ENCODE assay signal across 20 cellular contexts in genomic region chr1:163596541-163597258, GRCh38.
A peak's percentile ranks its signal among the peaks of the same experiment; 100 is the strongest.
DNase-seq lines count a peak whose midpoint lies in the region; ATAC-seq, FAIRE-seq and TF ChIP-seq lines count a peak whose summit lies in the region.
"Had no signal": no experiment of that assay in that cellular context is flagged by ENCODE, and none has a peak within 500 bp of the region (broad histone marks: within the 10 kb centered on the region; RNA-seq: fewer than 3 reads in every experiment).

No MANE protein-coding gene starts in this region.

- H2BK120ac ChIP-seq in H1 (replicated peaks; ENCODE audit: low read depth, low read length), result peak overlapping the region; percentile 69

- no peak overlapping the region for H4K91ac ChIP-seq in H1 (replicated peaks; ENCODE audit: insufficient read length, low read length)

- H3K36me3 Mint-ChIP-seq in nephron progenitor cell (ENCODE audit: low read depth), result peaks cover 5% of the 10 kb centered on the region
- H3K36me3 Mint-ChIP-seq: activated CD4-positive, alpha-beta memory T cell treated with anti-CD3 and anti-CD28 coated beads for 36 hours had no signal

- CTCF ChIA-PET in H1 (lab: Charles Lee; ENCODE audit: partially characterized antibody), result interaction anchor here (0.9 kb wide), 1 partner anchor 17 kb away, joined by 4 read pairs; no protein-coding TSS in a partner anchor

- H3K23me2 ChIP-seq in H1 (ENCODE audit: low read depth, low read length), result no peaks in the 10 kb centered on the region

- no peak overlapping the region for H3K14ac ChIP-seq in H1 (ENCODE audit: insufficient read length)

- H3K23ac ChIP-seq in H1 (ENCODE audit: insufficient read length), result no peak overlapping the region

- H3K4me2 ChIP-seq in H1 (ENCODE audit: insufficient read depth in 1 of 2, low read depth in 2 of 2, low read length in 2 of 2), result peak overlapping the region; percentile 28 to 40

- no peak overlapping the region for H4K8ac ChIP-seq in H1 (ENCODE audit: extremely low read depth, insufficient read depth, low read length)

- no peak overlapping the region for H3K9ac ChIP-seq in H1 (replicated peaks in 1 of 4; ENCODE audit: extremely low read depth in 1 of 4, low read depth in 3 of 4, low read length in 3 of 4)

- TF ChIP-seq CTCF in H1 (IDR thresholded peaks at IDR 0.05; ENCODE audit: control extremely low read depth in 1 of 3, insufficient read depth in 1 of 3, low read depth in 1 of 3, low read length in 3 of 3), result no peak
- TF ChIP-seq CTCF in nephron progenitor cell (IDR thresholded peaks at IDR 0.05), result no peak
- TF ChIP-seq CTCF in left ventricle myocardium inferior (IDR thresholded peaks at IDR 0.05; ENCODE audit: borderline replicate concordance), result no peak

- peak overlapping the region; percentile 8 for H3K27ac Mint-ChIP-seq in nephron progenitor cell
- H3K27ac Mint-ChIP-seq: activated CD4-positive, alpha-beta memory T cell treated with anti-CD3 and anti-CD28 coated beads for 36 hours had no signal

- peak; percentile 25 for DNase-seq in DMS79 treated with DMSO at 0.1 percent for 48 hours (lab: John Stamatoyannopoulos, UW)
- DNase-seq in NCI-H510A (lab: John Stamatoyannopoulos, UW), result peak; percentile 31
- DNase-seq in H1 (ENCODE audit: low read depth in 1 of 2, low spot score in 2 of 2), result peak in 1 of 2 experiments; percentile 17
- no peak for DNase-seq in nephron progenitor cell
- DNase-seq in left ventricle myocardium inferior, result no peak
- DNase-seq in HTR-8/SVneo (ENCODE audit: insufficient read length, low spot score), result no peak
- DNase-seq: activated CD4-positive, alpha-beta memory T cell treated with anti-CD3 and anti-CD28 coated beads for 36 hours; activated naive CD4-positive, alpha-beta T cell treated with Interleukin-2 at 50 U/mL for 16 hours; amygdala; dermis blood vessel endothelial cell; gastrocnemius medialis; H7; NCI-H1417 treated with DMSO at 0.1 percent for 48 hours; right lobe of liver; stimulated activated naive CD4-positive, alpha-beta T cell had no signal

- peaks cover 0 to 6% (median 2%) of the 10 kb centered on the region in 4 experiments; a peak in 3 of 8 replicates for H3K36me3 ChIP-seq in H1 (ENCODE audit: control insufficient read depth in 2 of 4, insufficient read depth in 4 of 4, low read length in 3 of 4)
- no peaks in the 10 kb centered on the region for H3K36me3 ChIP-seq in left ventricle myocardium inferior
- H3K36me3 ChIP-seq: cardiac muscle cell, gastrocnemius medialis, right lobe of liver had no signal

- no peak overlapping the region for H3K56ac ChIP-seq in H1 (replicated peaks; ENCODE audit: insufficient read length, low read depth, low read length)

- H2AK5ac ChIP-seq in H1 (ENCODE audit: low read depth, low read length), result no peak overlapping the region

- peak; percentile 93 for FAIRE-seq in H1 (lab: Jason Lieb, UNC)
- no peak for FAIRE-seq in HTR-8/SVneo (lab: Jason Lieb, UNC)
- FAIRE-seq: GM19239 had no signal

- no peak overlapping the region for H3K4ac ChIP-seq in H1 (replicated peaks; ENCODE audit: insufficient read length, low read depth, low read length)

- no peak for TF ChIP-seq POLR2A in H1 (IDR thresholded peaks at IDR 0.05; ENCODE audit: control extremely low read depth in 1 of 2, low read depth in 2 of 2, low read length in 2 of 2)

- H4K5ac ChIP-seq in H1 (ENCODE audit: insufficient read length, low read depth, low read length), result peak overlapping the region; percentile 18

- intact Hi-C loops in left ventricle myocardium inferior (cut with micrococcal nuclease), result no loop called here

- H3K79me1 ChIP-seq in H1 (ENCODE audit: low read depth, low read length), result no peaks in the 10 kb centered on the region

- H4K20me1 ChIP-seq in H1 (replicated peaks in 1 of 2; ENCODE audit: control insufficient read depth in 1 of 2, insufficient read depth in 2 of 2, low read length in 2 of 2), result no peaks in the 10 kb centered on the region

- WGBS in H1 (ENCODE audit: extremely low coverage in 1 of 2, insufficient coverage in 1 of 2, insufficient read length in 1 of 2, insufficient replicate concordance in 2 of 2, low coverage in 1 of 2, low lambda C conversion rate in 2 of 2, missing lambda C conversion rate in 1 of 2), 2 experiments, result 4% methylated on average over 5 of the region's 5 CpGs; no CpG with 5 or more reads in 1 of the 2 experiments

- H3K9me3 ChIP-seq in H1 (ENCODE audit: insufficient read depth in 2 of 2, low read depth in 1 of 2, low read length in 1 of 2) (peaks cover 4 to 16% of the 10 kb centered on the region in 2 experiments; a peak in 3 of 4 replicates), left ventricle myocardium inferior (replicated peaks) (no peaks in the 10 kb centered on the region)
- H3K9me3 ChIP-seq: gastrocnemius medialis, right lobe of liver had no signal

- no peaks in the 10 kb centered on the region for H3K27me3 Mint-ChIP-seq in nephron progenitor cell (ENCODE audit: low read depth, poor library complexity)
- H3K27me3 Mint-ChIP-seq: activated CD4-positive, alpha-beta memory T cell treated with anti-CD3 and anti-CD28 coated beads for 36 hours had no signal

- H2BK15ac ChIP-seq in H1 (ENCODE audit: low read length), result no peak overlapping the region

- peaks cover 6% of the 10 kb centered on the region for H3K4me1 Mint-ChIP-seq in nephron progenitor cell

- no peak overlapping the region; the same call in 1 of the 2 replicates for H2BK12ac ChIP-seq in H1 (ENCODE audit: low read depth, low read length)

- H3K4me3 ChIP-seq in H1 (ENCODE audit: extremely low read depth in 1 of 4, insufficient read depth in 2 of 4, low read depth in 3 of 4, low read length in 4 of 4), result peak overlapping the region in 1 of 4 experiments; percentile 40; a peak in 3 of 8 replicates
- no peak overlapping the region for H3K4me3 ChIP-seq in left ventricle myocardium inferior
- H3K4me3 ChIP-seq: cardiac muscle cell, gastrocnemius medialis, right lobe of liver had no signal

- H3K18ac ChIP-seq in H1 (ENCODE audit: extremely low read depth, low read length), result peak overlapping the region; percentile 40

- H3K27me3 ChIP-seq in H1 (replicated peaks in 1 of 4; ENCODE audit: control insufficient read depth in 3 of 4, extremely low read depth in 1 of 4, insufficient read depth in 3 of 4, low read length in 3 of 4) (no peaks in the 10 kb centered on the region), left ventricle myocardium inferior (ENCODE audit: low read depth) (no peaks in the 10 kb centered on the region)
- H3K27me3 ChIP-seq: cardiac muscle cell, gastrocnemius medialis, right lobe of liver had no signal

- no peaks in the 10 kb centered on the region for H3K9me3 Mint-ChIP-seq in nephron progenitor cell

- no peak overlapping the region for H3K4me3 Mint-ChIP-seq in nephron progenitor cell
- H3K4me3 Mint-ChIP-seq: activated CD4-positive, alpha-beta memory T cell treated with anti-CD3 and anti-CD28 coated beads for 36 hours had no signal

- peak overlapping the region; percentile 91; the same call in 1 of the 2 replicates for H2BK5ac ChIP-seq in H1 (ENCODE audit: low read depth, low read length)

- H2AFZ ChIP-seq in H1 (ENCODE audit: low read length), result no peak overlapping the region

- 0 out of 2 replicates have a peak overlapping the region, but pooled peaks have one; percentile 61 for H2BK20ac ChIP-seq in H1 (ENCODE audit: low read length)

- H3K27ac ChIP-seq in H1 (ENCODE audit: low read depth, low read length) (peak overlapping the region; percentile 57), left ventricle myocardium inferior (replicated peaks) (no peak overlapping the region)
- H3K27ac ChIP-seq: cardiac muscle cell, gastrocnemius medialis, right lobe of liver had no signal

- H3K4me1 ChIP-seq in H1 (replicated peaks in 1 of 4; ENCODE audit: control insufficient read depth in 3 of 4, insufficient read depth in 4 of 4, low read length in 3 of 4) (peaks cover 0 to 5% (median 2%) of the 10 kb centered on the region in 4 experiments; a peak in 3 of 7 replicates), left ventricle myocardium inferior (no peaks in the 10 kb centered on the region)
- H3K4me1 ChIP-seq: gastrocnemius medialis, right lobe of liver had no signal

- ATAC-seq in HG02870 (IDR thresholded peaks at IDR 0.05; ENCODE audit: unreplicated experiment) (no peak), GM19395 (IDR thresholded peaks at IDR 0.05; ENCODE audit: unreplicated experiment) (no peak)
- ATAC-seq: gastrocnemius medialis, right lobe of liver, Right ventricle myocardium inferior had no signal

- 0 out of 4 replicates have a peak, but pooled peaks of 1 of the 2 experiments have one; percentile 1 for TF ChIP-seq RAD21 in H1 (IDR thresholded peaks at IDR 0.05 in 1 of 2, conservative IDR thresholded peaks at IDR 0.05 in 1 of 2; ENCODE audit: low read depth in 2 of 2, low read length in 2 of 2)

- POLR2A ChIA-PET in H1 (lab: Charles Lee; ENCODE audit: partially characterized antibody), result interaction anchor here (0.7 to 1.2 kb wide), 3 partner anchors 10 to 33 kb away, joined by 3 to 6 read pairs (median 4); no protein-coding TSS in a partner anchor

- no peak for TF ChIP-seq EP300 in H1 (IDR thresholded peaks at IDR 0.05; ENCODE audit: borderline replicate concordance in 1 of 2, low read depth in 2 of 2, low read length in 2 of 2)

- H3K79me2 ChIP-seq in H1 (ENCODE audit: control insufficient read depth in 1 of 2, insufficient read depth in 2 of 2, low read length in 2 of 2), result no peaks in the 10 kb centered on the region

TF ChIP-seq in H1, 55 proteins besides CTCF, POLR2A, EP300 and RAD21:
- TF ChIP-seq SP1 (IDR thresholded peaks at IDR 0.05; ENCODE audit: low read depth, low read length), result 0 out of 2 replicates have a peak, but pooled peaks have one; percentile 39
- no peak for TF ChIP-seq GABPA (IDR thresholded peaks at IDR 0.05; ENCODE audit: borderline replicate concordance, insufficient read depth, low read length)
- TF ChIP-seq RFX5 (IDR thresholded peaks at IDR 0.05; ENCODE audit: borderline replicate concordance, low read depth, low read length), result no peak
- no peak; the same call in 1 of the 2 replicates for TF ChIP-seq ATF2 (IDR thresholded peaks at IDR 0.05; ENCODE audit: low read length)
- TF ChIP-seq YY1 (IDR thresholded peaks at IDR 0.05; ENCODE audit: low read depth, low read length), result 0 out of 2 replicates have a peak, but pooled peaks have one; percentile 16
- no peak for TF ChIP-seq TAF7 (optimal IDR thresholded peaks at IDR 0.05; ENCODE audit: borderline replicate concordance, low read depth, low read length)
- 0 out of 2 replicates have a peak, but pooled peaks have one; percentile 28 for TF ChIP-seq POU5F1 (IDR thresholded peaks at IDR 0.05; ENCODE audit: low read depth, low read length)

Comparison
In these comparisons a context has a peak if more than half of its experiments do, and no peak if none do; other contexts are left out.
1. DNase-seq: peak in DMS79 treated with DMSO at 0.1 percent for 48 hours (single experiment) and NCI-H510A (single experiment); none in nephron progenitor cell (single experiment), left ventricle myocardium inferior (single experiment) and HTR-8/SVneo (single experiment).